1 cellular context compared by ENCODE assay signal in genomic region chr22:30649430-30650007, GRCh38.
A peak's percentile ranks its signal among the peaks of the same experiment; 100 is the strongest.
TF ChIP-seq lines count a peak whose summit lies in the region.

No MANE protein-coding gene starts in this region.

TF ChIP-seq in HepG2, 621 proteins besides CTCF, POLR2A, EP300 and RAD21:
- TF ChIP-seq ZNF280B (CRISPR knock-in tag; IDR thresholded peaks at IDR 0.05; ENCODE audit: borderline replicate concordance): no peak
- TF ChIP-seq, protein P1, sequence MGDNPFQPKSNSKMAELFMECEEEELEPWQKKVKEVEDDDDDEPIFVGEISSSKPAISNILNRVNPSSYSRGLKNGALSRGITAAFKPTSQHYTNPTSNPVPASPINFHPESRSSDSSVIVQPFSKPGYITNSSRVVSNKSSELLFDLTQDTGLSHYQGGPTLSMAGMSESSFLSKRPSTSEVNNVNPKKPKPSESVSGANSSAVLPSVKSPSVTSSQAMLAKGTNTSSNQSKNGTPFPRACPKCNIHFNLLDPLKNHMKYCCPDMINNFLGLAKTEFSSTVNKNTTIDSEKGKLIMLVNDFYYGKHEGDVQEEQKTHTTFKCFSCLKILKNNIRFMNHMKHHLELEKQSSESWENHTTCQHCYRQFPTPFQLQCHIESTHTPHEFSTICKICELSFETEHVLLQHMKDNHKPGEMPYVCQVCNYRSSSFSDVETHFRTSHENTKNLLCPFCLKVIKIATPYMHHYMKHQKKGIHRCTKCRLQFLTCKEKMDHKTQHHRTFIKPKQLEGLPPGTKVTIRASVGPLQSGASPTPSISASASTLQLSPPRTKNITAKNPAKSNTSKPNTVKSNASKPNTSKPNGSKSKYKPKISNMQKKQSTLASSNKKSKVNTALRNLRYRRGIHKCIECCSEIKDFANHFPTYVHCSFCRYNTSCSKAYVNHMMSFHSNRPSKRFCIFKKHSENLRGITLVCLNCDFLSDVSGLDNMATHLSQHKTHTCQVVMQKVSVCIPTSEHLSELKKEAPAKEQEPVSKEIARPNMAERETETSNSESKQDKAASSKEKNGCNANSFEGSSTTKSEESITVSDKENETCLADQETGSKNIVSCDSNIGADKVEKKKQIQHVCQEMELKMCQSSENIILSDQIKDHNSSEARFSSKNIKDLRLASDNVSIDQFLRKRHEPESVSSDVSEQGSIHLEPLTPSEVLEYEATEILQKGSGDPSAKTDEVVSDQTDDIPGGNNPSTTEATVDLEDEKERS (CRISPR knock-in tag; IDR thresholded peaks at IDR 0.05): no peak
- no peak for TF ChIP-seq ZNF446 (CRISPR knock-in tag; IDR thresholded peaks at IDR 0.05)
- TF ChIP-seq ZBTB3 (CRISPR knock-in tag; IDR thresholded peaks at IDR 0.05; ENCODE audit: borderline replicate concordance, low read depth): no peak
- TF ChIP-seq FOSL2 (CRISPR knock-in tag; IDR thresholded peaks at IDR 0.05): peak; percentile 85
- no peak for TF ChIP-seq HES4 (CRISPR knock-in tag; IDR thresholded peaks at IDR 0.05; ENCODE audit: borderline replicate concordance)
- TF ChIP-seq DMAP1 (CRISPR knock-in tag; IDR thresholded peaks at IDR 0.05): no peak
- TF ChIP-seq XRCC5 (optimal IDR thresholded peaks at IDR 0.05; ENCODE audit: low read length): no peak
